In the genomic region with DNA sequence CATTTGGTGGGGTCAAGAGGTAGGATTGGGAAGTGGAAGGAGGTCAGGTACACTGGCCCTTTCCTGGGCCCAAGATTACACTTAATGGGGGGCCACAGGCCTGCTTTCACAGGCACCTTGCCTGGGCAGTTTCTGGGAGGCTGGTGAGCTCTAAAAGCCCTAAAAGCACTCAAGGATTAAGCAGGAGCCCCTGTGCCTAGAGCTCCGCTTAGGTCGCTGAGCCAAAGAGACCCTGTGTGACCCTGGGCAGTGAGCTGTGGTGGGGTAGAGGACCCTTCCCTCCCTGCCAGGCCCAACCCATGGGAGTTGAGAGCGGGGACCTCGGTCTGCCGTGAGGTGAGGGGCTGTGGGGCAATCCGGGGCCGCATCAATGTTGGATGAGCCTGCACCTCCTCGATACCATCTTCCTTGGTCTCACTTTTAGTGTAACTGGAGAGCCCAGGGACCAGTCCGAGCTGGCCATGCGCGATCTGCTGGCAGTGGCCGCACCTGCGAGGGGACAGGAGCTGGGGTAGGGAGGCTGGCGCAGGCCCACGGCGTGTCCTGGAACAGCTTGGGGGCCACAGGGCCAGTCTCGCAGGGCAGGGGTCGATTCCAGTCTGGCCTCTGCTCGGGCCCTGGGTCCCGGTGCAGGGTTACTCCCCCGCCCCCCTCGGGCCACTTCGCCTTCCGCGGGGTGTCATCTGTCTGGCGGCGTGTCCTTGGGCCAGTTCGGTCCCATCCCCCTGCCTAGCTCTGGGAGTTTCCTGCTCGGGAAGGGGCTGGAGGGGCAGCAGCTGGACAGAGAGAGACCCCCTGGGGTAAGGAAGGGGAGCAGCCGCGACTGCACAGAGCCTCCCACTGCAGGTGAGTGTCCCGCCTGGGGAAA, we compare ENCODE assay signal across 20 cellular contexts. TPM values are rescaled to one million over a fixed set of nuclear protein-coding genes. Genes with fewer than 3 reads are reported as not detected.
DNase-seq lines count a peak whose midpoint lies in the region; ATAC-seq, FAIRE-seq and TF ChIP-seq lines count a peak whose summit lies in the region.
"Had no signal": no experiment of that assay in that cellular context is flagged by ENCODE, and none has a peak within 500 bp of the region (broad histone marks: within the 10 kb centered on the region; RNA-seq: fewer than 3 reads in every experiment).

No MANE protein-coding gene starts in this region.

- TF ChIP-seq EP300 in HepG2 (IDR thresholded peaks at IDR 0.05; ENCODE audit: low read depth in 2 of 2, low read length in 2 of 2): no peak
- no peak for TF ChIP-seq EP300 in HepG2 (CRISPR knock-in tag; IDR thresholded peaks at IDR 0.05; ENCODE audit: borderline replicate concordance)

- TF ChIP-seq CTCF in spleen (IDR thresholded peaks at IDR 0.05 in 8 of 11, conservative IDR thresholded peaks at IDR 0.05 in 3 of 11) (no peak), A673 (conservative IDR thresholded peaks at IDR 0.05; ENCODE audit: low read depth, low read length) (no peak), HepG2 (CRISPR knock-in tag; IDR thresholded peaks at IDR 0.05) (no peak)

- no peak overlapping the region for H3K4me2 ChIP-seq in HepG2 (ENCODE audit: low read depth, low read length)

- H3K27me3 ChIP-seq in iPS-15b (ENCODE audit: control insufficient read depth, insufficient read depth, low read length) (peaks cover 23% of the 10 kb centered on the region), spleen (replicated peaks in 1 of 7) (peaks cover 0 to 45% (median 15%) of the 10 kb centered on the region in 7 donors), A673 (replicated peaks; ENCODE audit: insufficient read depth, low read depth, low read length, poor library complexity) (peaks cover 11% of the 10 kb centered on the region), HepG2 (ENCODE audit: control insufficient read depth in 1 of 2, insufficient read depth in 2 of 2, low read length in 2 of 2) (peaks cover 0 to 38% of the 10 kb centered on the region in 2 experiments; a peak in 4 of 5 replicates)
- H3K27me3 ChIP-seq: BE2C had no signal

- intact Hi-C loops in spleen (cut with DNase I; ENCODE audit: low total_unique reads): loop anchor here (10.0 kb wide), 1 partner anchor 63 kb away; no protein-coding TSS in a partner anchor
- intact Hi-C loops in A673 (cut with micrococcal nuclease; ENCODE audit: unreplicated experiment): loop anchor here (2.0 to 5.0 kb wide), 2 partner anchors 41 to 67 kb away; no protein-coding TSS in a partner anchor
- intact Hi-C loops in HepG2 (cut with micrococcal nuclease; ENCODE audit: unreplicated experiment): no loop called here

- H3K27me3 Mint-ChIP-seq in activated CD8-positive, alpha-beta memory T cell treated with anti-CD3 and anti-CD28 coated beads, Interleukin-2, amount 10 ng/mL, durations not matched to agents 7 days and 5 days: peaks cover 8% of the 10 kb centered on the region

- H3K36me3 ChIP-seq in iPS-15b (ENCODE audit: control insufficient read depth, insufficient read depth, low read length) (no peaks in the 10 kb centered on the region), spleen (no peaks in the 10 kb centered on the region), A673 (ENCODE audit: insufficient read depth, low read length, poor library complexity, severe bottlenecking) (no peaks in the 10 kb centered on the region), HepG2 (replicated peaks in 1 of 2; ENCODE audit: control insufficient read depth in 1 of 2, insufficient read depth in 2 of 2, low read length in 2 of 2) (no peaks in the 10 kb centered on the region)
- H3K36me3 ChIP-seq: BE2C, HAP-1 had no signal

- 71 to 85% (median 79%) methylated on average over 19 to 32 of the region's 32 CpGs for WGBS in spleen, 5 donors
- 37% methylated on average over 7 of the region's 32 CpGs for WGBS in HepG2 (ENCODE audit: low lambda C conversion rate)

- H3K4me3 ChIP-seq in iPS-15b (ENCODE audit: low read depth, low read length) (no peak overlapping the region), spleen (no peak overlapping the region), A673 (ENCODE audit: low read depth, low read length, poor library complexity, severe bottlenecking) (no peak overlapping the region), HepG2 (replicated peaks in 1 of 3; ENCODE audit: insufficient read depth in 1 of 3, low read depth in 2 of 3, low read length in 3 of 3) (no peak overlapping the region)
- H3K4me3 ChIP-seq: HAP-1, K562 had no signal

- no peak for TF ChIP-seq RAD21 in HepG2 (CRISPR knock-in tag; IDR thresholded peaks at IDR 0.05)

- H3K4me3 Mint-ChIP-seq in activated CD8-positive, alpha-beta memory T cell treated with anti-CD3 and anti-CD28 coated beads, Interleukin-2, amount 10 ng/mL, durations not matched to agents 7 days and 5 days: no peak overlapping the region
- H3K4me3 Mint-ChIP-seq: CD4-positive, CD25-positive, alpha-beta regulatory T cell had no signal

- TF ChIP-seq POLR2A in spleen (IDR thresholded peaks at IDR 0.05): no peak
- TF ChIP-seq POLR2A in HepG2 (IDR thresholded peaks at IDR 0.05; ENCODE audit: insufficient read depth in 1 of 2, low read depth in 2 of 2, low read length in 2 of 2): no peak

- no peak for FAIRE-seq in HepG2 (lab: Jason Lieb, UNC)
- FAIRE-seq: K562 had no signal

- ATAC-seq in activated CD8-positive, alpha-beta memory T cell treated with anti-CD3 and anti-CD28 coated beads, Interleukin-2, amount 10 ng/mL, durations not matched to agents 7 days and 5 days: no peak
- ATAC-seq in HepG2: no peak
- ATAC-seq: K562 had no signal

- no peaks in the 10 kb centered on the region for H3K9me3 Mint-ChIP-seq in activated CD8-positive, alpha-beta memory T cell treated with anti-CD3 and anti-CD28 coated beads, Interleukin-2, amount 10 ng/mL, durations not matched to agents 7 days and 5 days (ENCODE audit: low read depth)
- H3K9me3 Mint-ChIP-seq: CD4-positive, CD25-positive, alpha-beta regulatory T cell had no signal

- in situ Hi-C loops in HepG2 (cut with HindIII; ENCODE audit: extremely low pct_ligation_motif_present, low pct_unique_long_range_greater_than_20kb): loop anchor here (5.0 kb wide), 1 partner anchor 66 kb away; no protein-coding TSS in a partner anchor

- H3K9ac ChIP-seq in iPS-15b (ENCODE audit: low read depth, low read length) (peak overlapping the region; percentile 12), HepG2 (ENCODE audit: insufficient read depth, low read depth, low read length) (no peak overlapping the region)

- H3K79me2 ChIP-seq in HepG2 (ENCODE audit: insufficient read depth, low read length): no peaks in the 10 kb centered on the region

- H3K36me3 Mint-ChIP-seq in activated CD8-positive, alpha-beta memory T cell treated with anti-CD3 and anti-CD28 coated beads, Interleukin-2, amount 10 ng/mL, durations not matched to agents 7 days and 5 days: no peaks in the 10 kb centered on the region
- H3K36me3 Mint-ChIP-seq: CD4-positive, CD25-positive, alpha-beta regulatory T cell had no signal

- H3K27ac ChIP-seq in spleen (no peak overlapping the region), A673 (ENCODE audit: low read depth, low read length, poor library complexity, severe bottlenecking) (no peak overlapping the region), HepG2 (ENCODE audit: extremely low read length, insufficient read depth, low read length) (no peak overlapping the region)

- peak; percentile 42 for DNase-seq in activated CD8-positive, alpha-beta memory T cell treated with anti-CD3 and anti-CD28 coated beads for 24 hours
- DNase-seq in activated CD8-positive, alpha-beta memory T cell treated with anti-CD3 and anti-CD28 coated beads, Interleukin-2, amount 50 U/mL, for 4 hours: no peak
- peak; percentile 19 for DNase-seq in activated CD8-positive, alpha-beta memory T cell treated with anti-CD3 and anti-CD28 coated beads, Interleukin-2, amount 10 ng/mL, durations not matched to agents 7 days and 5 days
- DNase-seq in spleen (peak; percentile 29), A673 (ENCODE audit: low spot score) (no peak), T1000 (lab: John Stamatoyannopoulos, UW) (no peak), HepG2 (ENCODE audit: low spot score) (no peak)
- DNase-seq: BE2C; CD4-positive, CD25-positive, alpha-beta regulatory T cell; COR-L47; GDM1; NCI-H1105 treated with DMSO at 0.1 percent for 48 hours; NCI-H1694; NCI-H2081 treated with DMSO at 0.1 percent for 48 hours; NCI-H774; OCI-M1; Right ventricle myocardium superior had no signal

- BruUV-seq in A673 (replicated peaks; lab: Mats Ljungman, UMichigan): no TSS peak
- BruUV-seq in HepG2 (replicated peaks; lab: Mats Ljungman, UMichigan): no TSS peak

- H3K4me1 Mint-ChIP-seq in activated CD8-positive, alpha-beta memory T cell treated with anti-CD3 and anti-CD28 coated beads, Interleukin-2, amount 10 ng/mL, durations not matched to agents 7 days and 5 days: peaks cover 2% of the 10 kb centered on the region

- H3K9me3 ChIP-seq in iPS-15b (ENCODE audit: control insufficient read depth, insufficient read depth, low read length) (no peaks in the 10 kb centered on the region), spleen (no peaks in the 10 kb centered on the region), A673 (ENCODE audit: low read depth, low read length, poor library complexity, severe bottlenecking) (no peaks in the 10 kb centered on the region), HepG2 (ENCODE audit: low read length) (no peaks in the 10 kb centered on the region)
- H3K9me3 ChIP-seq: BE2C, HAP-1 had no signal

- H3K4me1 ChIP-seq in iPS-15b (ENCODE audit: control insufficient read depth, insufficient read depth, low read length): peaks cover 3% of the 10 kb centered on the region
- peaks cover 4 to 9% (median 8%) of the 10 kb centered on the region in 6 donors for H3K4me1 ChIP-seq in spleen
- H3K4me1 ChIP-seq in A673 (ENCODE audit: insufficient read depth, low read length, poor library complexity, severe bottlenecking): no peaks in the 10 kb centered on the region
- H3K4me1 ChIP-seq in HepG2 (ENCODE audit: insufficient read depth, low read length): no peaks in the 10 kb centered on the region
- H3K4me1 ChIP-seq: HAP-1 had no signal

- CTCF ChIA-PET in activated CD8-positive, alpha-beta memory T cell treated with anti-CD3 and anti-CD28 coated beads, Interleukin-2, amount 10 ng/mL, durations not matched to agents 7 days and 5 days (lab: Charles Lee): interaction anchor here (1.4 to 6.8 kb wide), 3 partner anchors 10 to 67 kb away, joined by 3 to 173 read pairs (median 13); no protein-coding TSS in a partner anchor
- CTCF ChIA-PET in A673 (lab: Charles Lee) (no interaction called here), HepG2 (lab: Yijun Ruan, JAX; ENCODE audit: low intra/inter-chr PET ratio, low total read pairs) (no interaction called here)

- no peak overlapping the region for H3K27ac Mint-ChIP-seq in activated CD8-positive, alpha-beta memory T cell treated with anti-CD3 and anti-CD28 coated beads, Interleukin-2, amount 10 ng/mL, durations not matched to agents 7 days and 5 days

- POLR2A ChIA-PET in A673 (lab: Charles Lee; ENCODE audit: low non-redundant PET) (no interaction called here), HepG2 (lab: Yijun Ruan, JAX) (no interaction called here)

- no peaks in the 10 kb centered on the region for H4K20me1 ChIP-seq in HepG2 (ENCODE audit: insufficient read depth, low read length)

- H2AFZ ChIP-seq in HepG2 (ENCODE audit: low read length): no peak overlapping the region

RNA-seq across cellular contexts. Expression of a gene that starts 44.3 kb away (rescaled TPM):
- total RNA-seq in activated CD8-positive, alpha-beta memory T cell treated with anti-CD3 and anti-CD28 coated beads, Interleukin-2, amount 10 ng/mL, durations not matched to agents 7 days and 5 days: 100 to 1,000 TPM; 192 to 234 TPM
- total RNA-seq in spleen (100 to 1,000 TPM; 189 to 351 (median 204) TPM), A673 (2021) (146 and 151 TPM in 2 replicates), HepG2 (2016; rRNA removed; fragmentation: Illumina TruSeq; extraction: Trizol) (187 and 191 TPM in 2 replicates)
- polyA plus RNA-seq in spleen (100 to 1,000 TPM; 343 to 437 (median 350) TPM), HepG2 (2011; rRNA removed) (95.1 and 109 TPM in 2 replicates)
- total RNA-seq in HepG2 (2016; cell fraction: cytosol; rRNA removed; fragmentation: Illumina TruSeq; extraction: Trizol; ENCODE audit: low read depth): 151 and 167 TPM in 2 replicates
- total RNA-seq in HepG2 (2016; cell fraction: insoluble cytoplasmic fraction; rRNA removed; fragmentation: Illumina TruSeq; extraction: Trizol): 159 and 176 TPM in 2 replicates
- total RNA-seq in HepG2 (2016; cell fraction: membrane; rRNA removed; fragmentation: Illumina TruSeq; extraction: Trizol): 328 and 363 TPM in 2 replicates
- 86.8 and 101 TPM in 2 replicates for total RNA-seq in HepG2 (2016; cell fraction: nucleus; rRNA removed; fragmentation: Illumina TruSeq; extraction: Trizol)
- 132 and 133 TPM in 2 replicates for polyA plus RNA-seq in HepG2 (2011; cell fraction: cytosol; rRNA removed)
- polyA plus RNA-seq in HepG2 (2011; cell fraction: nucleus; rRNA removed): 154 and 206 TPM in 2 replicates
- polyA plus RNA-seq in HepG2 (2012): 198 and 238 TPM in 2 replicates
- 208 and 251 TPM in 2 replicates for polyA plus RNA-seq in HepG2 (2016; cell fraction: cytosol; fragmentation: Illumina TruSeq; extraction: Trizol; ENCODE audit: low read depth)
- polyA plus RNA-seq in HepG2 (2016; cell fraction: insoluble cytoplasmic fraction; fragmentation: Illumina TruSeq; extraction: Trizol; ENCODE audit: low read depth): 167 and 205 TPM in 2 replicates
- 396 and 465 TPM in 2 replicates for polyA plus RNA-seq in HepG2 (2016; cell fraction: membrane; fragmentation: Illumina TruSeq; extraction: Trizol; ENCODE audit: low read depth)
- 135 and 154 TPM in 2 replicates for polyA plus RNA-seq in HepG2 (2016; cell fraction: nucleus; fragmentation: Illumina TruSeq; extraction: Trizol; ENCODE audit: insufficient read depth, low read depth)
- 104 and 166 TPM in 2 replicates for polyA minus RNA-seq in HepG2 (2011; rRNA and poly(A)+ RNA removed; ENCODE audit: low replicate concordance)
- 106 and 122 TPM in 2 replicates for polyA minus RNA-seq in HepG2 (2011; cell fraction: cytosol; rRNA and poly(A)+ RNA removed)
- 53.3 and 57.3 TPM in 2 replicates for polyA minus RNA-seq in HepG2 (2011; cell fraction: nucleus; rRNA and poly(A)+ RNA removed)

RNA-seq across cellular contexts. Expression of a gene that starts 49.5 kb away (rescaled TPM):
- under 1 TPM; 0.07 to 0.09 TPM for total RNA-seq in activated CD8-positive, alpha-beta memory T cell treated with anti-CD3 and anti-CD28 coated beads, Interleukin-2, amount 10 ng/mL, durations not matched to agents 7 days and 5 days
- 1 to 10 TPM; 1.4 to 3.2 (median 2.1) TPM for total RNA-seq in spleen
- polyA plus RNA-seq in spleen: under 1 TPM; 0.17 to 0.42 (median 0.21) TPM
- 0.39 and 0.76 TPM in 2 replicates for total RNA-seq in A673 (2021)
- 5.4 and 5.6 TPM in 2 replicates for total RNA-seq in HepG2 (2016; rRNA removed; fragmentation: Illumina TruSeq; extraction: Trizol)
- 0.40 and 0.44 TPM in 2 replicates for total RNA-seq in HepG2 (2016; cell fraction: cytosol; rRNA removed; fragmentation: Illumina TruSeq; extraction: Trizol; ENCODE audit: low read depth)
- total RNA-seq in HepG2 (2016; cell fraction: insoluble cytoplasmic fraction; rRNA removed; fragmentation: Illumina TruSeq; extraction: Trizol): 5.3 and 5.6 TPM in 2 replicates
- 3.0 and 3.1 TPM in 2 replicates for total RNA-seq in HepG2 (2016; cell fraction: membrane; rRNA removed; fragmentation: Illumina TruSeq; extraction: Trizol)
- total RNA-seq in HepG2 (2016; cell fraction: nucleus; rRNA removed; fragmentation: Illumina TruSeq; extraction: Trizol): 4.7 and 5.3 TPM in 2 replicates
- 4.3 and 4.8 TPM in 2 replicates for polyA plus RNA-seq in HepG2 (2011; rRNA removed)
- polyA plus RNA-seq in HepG2 (2011; cell fraction: cytosol; rRNA removed): 2.8 and 2.9 TPM in 2 replicates
- 10.1 and 11.7 TPM in 2 replicates for polyA plus RNA-seq in HepG2 (2011; cell fraction: nucleus; rRNA removed)
- 2.4 and 2.6 TPM in 2 replicates for polyA plus RNA-seq in HepG2 (2012)
- polyA plus RNA-seq in HepG2 (2016; cell fraction: cytosol; fragmentation: Illumina TruSeq; extraction: Trizol; ENCODE audit: low read depth): 0.19 and 0.22 TPM in 2 replicates
- 3.2 and 3.5 TPM in 2 replicates for polyA plus RNA-seq in HepG2 (2016; cell fraction: insoluble cytoplasmic fraction; fragmentation: Illumina TruSeq; extraction: Trizol; ENCODE audit: low read depth)
- polyA plus RNA-seq in HepG2 (2016; cell fraction: membrane; fragmentation: Illumina TruSeq; extraction: Trizol; ENCODE audit: low read depth): 0.88 and 0.95 TPM in 2 replicates
- polyA plus RNA-seq in HepG2 (2016; cell fraction: nucleus; fragmentation: Illumina TruSeq; extraction: Trizol; ENCODE audit: insufficient read depth, low read depth): 6.7 and 6.8 TPM in 2 replicates
- polyA minus RNA-seq in HepG2 (2011; rRNA and poly(A)+ RNA removed; ENCODE audit: low replicate concordance): 8.1 TPM in 1 of 2 replicates, not detected in the other
- polyA minus RNA-seq in HepG2 (2011; cell fraction: cytosol; rRNA and poly(A)+ RNA removed): 3.9 and 4.5 TPM in 2 replicates
- 4.9 and 5.2 TPM in 2 replicates for polyA minus RNA-seq in HepG2 (2011; cell fraction: nucleus; rRNA and poly(A)+ RNA removed)
- total RNA-seq: K562 had no signal
- polyA plus RNA-seq: K562 had no signal

Comparison
In these comparisons a context has a peak if more than half of its experiments do, and no peak if none do; other contexts are left out.
1. DNase-seq: peak in activated CD8-positive, alpha-beta memory T cell treated with anti-CD3 and anti-CD28 coated beads for 24 hours (single experiment), activated CD8-positive, alpha-beta memory T cell treated with anti-CD3 and anti-CD28 coated beads, Interleukin-2, amount 10 ng/mL, durations not matched to agents 7 days and 5 days (single experiment) and spleen (single experiment); none in activated CD8-positive, alpha-beta memory T cell treated with anti-CD3 and anti-CD28 coated beads, Interleukin-2, amount 50 U/mL, for 4 hours (single experiment), A673 (single experiment), T1000 (single experiment) and HepG2 (single experiment).